ENCODE assay signal across 39 cellular contexts in the genomic region with DNA sequence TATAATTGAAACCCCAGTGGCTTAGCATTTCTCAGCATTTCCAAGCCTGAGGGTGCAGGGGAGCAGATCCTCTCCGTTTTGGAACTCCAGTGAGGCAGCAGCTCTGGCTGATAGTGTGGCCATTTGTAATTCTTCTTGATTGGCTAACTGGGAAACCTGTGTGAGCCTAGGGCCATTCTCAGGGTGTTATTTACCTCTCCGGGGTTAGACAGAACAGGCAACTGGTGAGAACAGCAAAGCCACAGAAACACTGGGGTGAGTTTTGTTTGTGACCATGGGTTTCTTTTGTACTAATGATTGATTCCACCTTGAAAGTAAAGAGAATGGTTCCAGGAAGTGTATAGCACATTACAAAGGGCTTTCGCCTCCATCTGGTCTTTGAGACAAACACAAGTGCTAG. TPM values are rescaled to one million over a fixed set of nuclear protein-coding genes. Genes with fewer than 3 reads are reported as not detected.
"Had no signal": no experiment of that assay in that cellular context is flagged by ENCODE, and none has a peak within 500 bp of the region (broad histone marks: within the 10 kb centered on the region; RNA-seq: fewer than 3 reads in every experiment).

No MANE protein-coding gene starts in this region.

- H3K9me3 ChIP-seq: MG63 had no signal

- H3K9ac ChIP-seq: KMS-11 had no signal

- H3K36me3 ChIP-seq: MG63 had no signal

- H3K4me3 ChIP-seq: MG63 had no signal

- H3K4me2 ChIP-seq: KMS-11 had no signal

- H3K27ac ChIP-seq: KMS-11 had no signal

- DNase-seq: Karpas-422, Kasumi-1, KG1, MG63, MM.1S, MV-4-11, NCI-H1048, NCI-H1092, NCI-H1092 treated with DMSO at 0.1 percent for 48 hours, NCI-H1105, NCI-H1105 treated with DMSO at 0.1 percent for 48 hours, NCI-H1417, NCI-H1417 treated with DMSO at 0.1 percent for 48 hours, NCI-H1436, NCI-H1436 treated with DMSO at 0.1 percent for 48 hours, NCI-H146, NCI-H1694, NCI-H1694 treated with DMSO at 0.1 percent for 48 hours, NCI-H187, NCI-H187 treated with DMSO at 0.1 percent for 48 hours, NCI-H1930, NCI-H2029, NCI-H2029 treated with DMSO at 0.1 percent for 48 hours, NCI-H2081, NCI-H2081 treated with DMSO at 0.1 percent for 48 hours, NCI-H2107, NCI-H2171, NCI-H2171 treated with DMSO at 0.1 percent for 48 hours, NCI-H2227 treated with DMSO at 0.1 percent for 48 hours, NCI-H226, NCI-H345, NCI-H446, NCI-H446 treated with DMSO at 0.1 percent for 48 hours, NCI-H510A had no signal

RNA-seq across cellular contexts. Expression of a gene that starts 2.4 kb away (rescaled TPM):
- total RNA-seq: LHCN-M2, M059J, MCF 10A, NCI-H460 had no signal

RNA-seq across cellular contexts. Expression of a gene that starts 21.2 kb away (rescaled TPM):
- total RNA-seq: LHCN-M2, M059J, MCF 10A, NCI-H460 had no signal

RNA-seq across cellular contexts. Expression of a gene that starts 25.9 kb away (rescaled TPM):
- total RNA-seq: LHCN-M2, M059J, MCF 10A, NCI-H460 had no signal
